ENCODE assay signal across 24 cellular contexts in genomic region chr3:156390846-156391245, GRCh38.
DNase-seq lines count a peak whose midpoint lies in the region; ATAC-seq and TF ChIP-seq lines count a peak whose summit lies in the region.
"Had no signal": no experiment of that assay in that cellular context is flagged by ENCODE, and none has a peak within 500 bp of the region (broad histone marks: within the 10 kb centered on the region; RNA-seq: fewer than 3 reads in every experiment).

No MANE protein-coding gene starts in this region.

- H3K9me3 ChIP-seq in SK-N-SH = no peaks in the 10 kb centered on the region
- no peaks in the 10 kb centered on the region for H3K9me3 ChIP-seq in PC-9 (ENCODE audit: insufficient read depth, low read depth)
- H3K9me3 ChIP-seq: A549, Caco-2 had no signal

- H3K27me3 Mint-ChIP-seq in GM23338 (ENCODE audit: insufficient read depth, low read depth, poor library complexity) = no peaks in the 10 kb centered on the region

- H3K9me3 Mint-ChIP-seq in GM23338 = no peaks in the 10 kb centered on the region
- H3K9me3 Mint-ChIP-seq: CD4-positive, alpha-beta T cell; CD8-positive, alpha-beta T cell had no signal

- no peak overlapping the region; a peak in 1 of 4 replicates for H3K27ac ChIP-seq in SK-N-SH (ENCODE audit: low read depth in 2 of 2, low read length in 1 of 2)
- H3K27ac ChIP-seq in GM23338 (ENCODE audit: low read depth) = no peak overlapping the region
- no peak overlapping the region for H3K27ac ChIP-seq in PC-9
- H3K27ac ChIP-seq: 22Rv1; A549; BLaER1 treated with 17β-estradiol and CSF1 and Interleukin-3, amounts not matched to agents 10 nM and 100 nM; C4-2B had no signal

- TF ChIP-seq RAD21 in SK-N-SH (IDR thresholded peaks at IDR 0.05; ENCODE audit: low read length) = no peak

- H3K27ac Mint-ChIP-seq in GM23338 = no peak overlapping the region
- H3K27ac Mint-ChIP-seq: B cell; CD4-positive, alpha-beta T cell; CD8-positive, alpha-beta T cell had no signal

- TF ChIP-seq EP300 in SK-N-SH (IDR thresholded peaks at IDR 0.05; ENCODE audit: borderline replicate concordance in 1 of 2, low read depth in 1 of 2, low read length in 1 of 2) = peak in 1 of 2 experiments; percentile 80; a peak in 2 of 4 replicates

- BruUV-seq in PC-9 (replicated peaks; lab: Mats Ljungman, UMichigan) = no TSS peak

- H3K79me2 ChIP-seq in SK-N-SH (ENCODE audit: insufficient read depth) = peaks cover 75% of the 10 kb centered on the region
- no peaks in the 10 kb centered on the region for H3K79me2 ChIP-seq in GM23338 (replicated peaks; ENCODE audit: insufficient read depth)
- H3K79me2 ChIP-seq in PC-9 (ENCODE audit: low read depth) = no peaks in the 10 kb centered on the region

- H3K9ac ChIP-seq in SK-N-SH = no peak overlapping the region
- H3K9ac ChIP-seq: BLaER1 treated with 17β-estradiol and CSF1 and Interleukin-3, amounts not matched to agents 10 nM and 100 nM had no signal

- peak; percentile 64 for DNase-seq in SK-N-SH
- DNase-seq in GM23338 (ENCODE audit: low spot score) = no peak
- DNase-seq in islet precursor cell = peak; percentile 65
- DNase-seq in PC-9 = no peak
- no peak for DNase-seq in ureter (ENCODE audit: low spot score)
- DNase-seq: AML-193; Caco-2; Calu3; CD4-positive, alpha-beta T cell; CD8-positive, alpha-beta T cell; DMS 273 treated with DMSO at 0.1 percent for 48 hours; DMS153; DMS53; DMS79; DND-41; EL; GDM1 had no signal

- no peak overlapping the region for H3K4me3 ChIP-seq in SK-N-SH (ENCODE audit: low read depth in 2 of 2, low read length in 1 of 2)
- no peak overlapping the region for H3K4me3 ChIP-seq in GM23338
- H3K4me3 ChIP-seq in PC-9 = no peak overlapping the region
- H3K4me3 ChIP-seq: A549; BLaER1 treated with 17β-estradiol and CSF1 and Interleukin-3, amounts not matched to agents 10 nM and 100 nM; GM12878 had no signal

- no peak overlapping the region for H2AFZ ChIP-seq in SK-N-SH (ENCODE audit: low read depth)
- peak overlapping the region; percentile 64; the same call in 1 of the 2 replicates for H2AFZ ChIP-seq in GM23338
- no peak overlapping the region for H2AFZ ChIP-seq in PC-9

- H3K4me3 Mint-ChIP-seq in GM23338 = no peak overlapping the region
- H3K4me3 Mint-ChIP-seq: B cell; CD4-positive, alpha-beta T cell; CD8-positive, alpha-beta T cell had no signal

- POLR2A ChIA-PET in SK-N-SH (lab: Yijun Ruan, JAX) = no interaction called here
- POLR2A ChIA-PET in PC-9 (lab: Charles Lee; ENCODE audit: unreplicated experiment) = no interaction called here

- CTCF ChIA-PET in SK-N-SH (lab: Yijun Ruan, JAX) = no interaction called here
- CTCF ChIA-PET in PC-9 (lab: Charles Lee) = no interaction called here

- WGBS in SK-N-SH (ENCODE audit: low lambda C conversion rate) = 75% methylated on average over 4 of the region's 4 CpGs

- intact Hi-C loops in PC-9 (cut with micrococcal nuclease; ENCODE audit: unreplicated experiment) = no loop called here

- H3K9me2 ChIP-seq in SK-N-SH (no peaks in the 10 kb centered on the region), GM23338 (ENCODE audit: insufficient read depth) (peaks cover 12% of the 10 kb centered on the region; the same call in 1 of the 2 replicates), PC-9 (ENCODE audit: insufficient read depth) (no peaks in the 10 kb centered on the region)

- no peaks in the 10 kb centered on the region for H3K36me3 Mint-ChIP-seq in GM23338 (ENCODE audit: low read depth)
- H3K36me3 Mint-ChIP-seq: CD8-positive, alpha-beta T cell had no signal

- TF ChIP-seq CTCF in SK-N-SH (IDR thresholded peaks at IDR 0.05) = no peak
- no peak for TF ChIP-seq CTCF in GM23338 (conservative IDR thresholded peaks at IDR 0.05; ENCODE audit: low read depth in 2 of 2)
- TF ChIP-seq CTCF in PC-9 (conservative IDR thresholded peaks at IDR 0.05) = no peak

- H3K4me1 ChIP-seq in SK-N-SH (ENCODE audit: control insufficient read depth in 1 of 2, insufficient read depth in 2 of 2, low read depth in 1 of 2, low read length in 1 of 2) (peaks cover 2 to 33% of the 10 kb centered on the region in 2 experiments; a peak in 3 of 4 replicates), GM23338 (ENCODE audit: insufficient read depth) (no peaks in the 10 kb centered on the region), PC-9 (replicated peaks; ENCODE audit: insufficient read depth) (no peaks in the 10 kb centered on the region)
- H3K4me1 ChIP-seq: A549 had no signal

- H3K4me1 Mint-ChIP-seq in GM23338 = no peaks in the 10 kb centered on the region
- H3K4me1 Mint-ChIP-seq: B cell had no signal

- no peaks in the 10 kb centered on the region for H3K27me3 ChIP-seq in SK-N-SH (ENCODE audit: insufficient read depth)
- H3K27me3 ChIP-seq in GM23338 (ENCODE audit: insufficient read depth) = no peaks in the 10 kb centered on the region
- no peaks in the 10 kb centered on the region for H3K27me3 ChIP-seq in PC-9 (ENCODE audit: insufficient read depth, low read depth)
- H3K27me3 ChIP-seq: BLaER1 treated with 17β-estradiol and CSF1 and Interleukin-3, amounts not matched to agents 10 nM and 100 nM had no signal

- peaks cover 27% of the 10 kb centered on the region for H3F3A ChIP-seq in SK-N-SH (replicated peaks; ENCODE audit: insufficient read depth)
- no peaks in the 10 kb centered on the region for H3F3A ChIP-seq in GM23338 (replicated peaks; ENCODE audit: low read depth)
- H3F3A ChIP-seq in PC-9 (ENCODE audit: insufficient read depth, low read depth) = no peaks in the 10 kb centered on the region

- ATAC-seq in SK-N-SH treated with all-trans-retinoic acid at 6 μM for 48 hours (no peak), GM23338 (no peak)
- ATAC-seq: A549; CD8-positive, alpha-beta T cell; GM12878 had no signal

- no peak overlapping the region for H3K4me2 ChIP-seq in SK-N-SH
- H3K4me2 ChIP-seq in GM23338 = no peak overlapping the region
- H3K4me2 ChIP-seq in PC-9 = no peak overlapping the region
- H3K4me2 ChIP-seq: A549 had no signal

- peaks cover 0 to 19% of the 10 kb centered on the region in 2 experiments for H3K36me3 ChIP-seq in SK-N-SH (replicated peaks in 1 of 2; ENCODE audit: control insufficient read depth in 1 of 2, insufficient read depth in 2 of 2, low read length in 1 of 2)
- H3K36me3 ChIP-seq in GM23338 (ENCODE audit: insufficient read depth) = no peaks in the 10 kb centered on the region
- H3K36me3 ChIP-seq in PC-9 (ENCODE audit: low read depth) = no peaks in the 10 kb centered on the region
- H3K36me3 ChIP-seq: BLaER1 treated with 17β-estradiol and CSF1 and Interleukin-3, amounts not matched to agents 10 nM and 100 nM had no signal

- H4K20me1 ChIP-seq in SK-N-SH (ENCODE audit: insufficient read depth) (no peaks in the 10 kb centered on the region), GM23338 (replicated peaks; ENCODE audit: insufficient read depth) (no peaks in the 10 kb centered on the region), PC-9 (ENCODE audit: insufficient read depth) (no peaks in the 10 kb centered on the region)
- H4K20me1 ChIP-seq: BLaER1 treated with 17β-estradiol and CSF1 and Interleukin-3, amounts not matched to agents 10 nM and 100 nM had no signal

TF ChIP-seq in SK-N-SH, 30 proteins besides CTCF, POLR2A, EP300 and RAD21 (continues in another document):
- TF ChIP-seq GATA2 (CRISPR knock-in tag; IDR thresholded peaks at IDR 0.05) (peak; percentile 90), CHD2 (IDR thresholded peaks at IDR 0.05; ENCODE audit: low read length, partially characterized antibody) (peak; percentile 40), SIN3A (IDR thresholded peaks at IDR 0.05; ENCODE audit: borderline replicate concordance, low read depth, low read length) (no peak), RCOR1 (IDR thresholded peaks at IDR 0.05; ENCODE audit: low read length) (peak; percentile 80)

TF ChIP-seq in SK-N-SH treated with all-trans-retinoic acid at 6 μM for 48 hours, 23 proteins besides CTCF, POLR2A, EP300 and RAD21 (continues in another document):
- TF ChIP-seq CREB5 (CRISPR knock-in tag; IDR thresholded peaks at IDR 0.05; ENCODE audit: low read depth) (no peak), OSR1 (CRISPR knock-in tag; IDR thresholded peaks at IDR 0.05) (no peak)

Comparison
In these comparisons a context has a peak if more than half of its experiments do, and no peak if none do; other contexts are left out.
1. DNase-seq: peak in SK-N-SH (single experiment) and islet precursor cell (single experiment); none in GM23338 (single experiment), PC-9 (0 of 2) and ureter (single experiment).